ENCODE assay signal across 17 cellular contexts in genomic region chr16:84605339-84605848, GRCh38. TPM values are rescaled to one million over a fixed set of nuclear protein-coding genes. Genes with fewer than 3 reads are reported as not detected.
A peak's percentile ranks its signal among the peaks of the same experiment; 100 is the strongest.
DNase-seq lines count a peak whose midpoint lies in the region; ATAC-seq, FAIRE-seq and TF ChIP-seq lines count a peak whose summit lies in the region.
"Had no signal": no experiment of that assay in that cellular context is flagged by ENCODE, and none has a peak within 500 bp of the region (broad histone marks: within the 10 kb centered on the region; RNA-seq: fewer than 3 reads in every experiment).

No MANE protein-coding gene starts in this region.

- SMC1A ChIA-PET in GM12878 (lab: Charles Lee; ENCODE audit: uncharacterized antibody, unreplicated experiment): interaction anchor here (0.5 to 13.9 kb wide), 8 partner anchors 8 to 952 kb away, joined by 3 to 229 read pairs (median 4); partner anchors contain the start of gene COTL1

- TF ChIP-seq CTCF in GM12878 (IDR thresholded peaks at IDR 0.05 in 2 of 3, conservative IDR thresholded peaks at IDR 0.05 in 1 of 3; ENCODE audit: control insufficient read depth in 2 of 3, extremely low read depth in 1 of 3, insufficient read depth in 1 of 3, low read depth in 3 of 3, low read length in 3 of 3): no peak

- TF ChIP-seq EP300 in GM12878 (IDR thresholded peaks at IDR 0.05; ENCODE audit: borderline replicate concordance in 1 of 2, control insufficient read depth in 1 of 2, low read depth in 2 of 2, low read length in 2 of 2): no peak

- no peak overlapping the region for H3K23ac ChIP-seq in trophoblast cell (ENCODE audit: low read length)

- no peak for TF ChIP-seq POLR2A in GM12878 (IDR thresholded peaks at IDR 0.05; ENCODE audit: low read depth, low read length)

- no peak overlapping the region for H4K91ac ChIP-seq in trophoblast cell (ENCODE audit: low read depth, low read length)

- 73% methylated on average over 6 of the region's 6 CpGs for WGBS in GM12878 (ENCODE audit: insufficient coverage, insufficient replicate concordance, low lambda C conversion rate, missing lambda C conversion rate)
- no CpG with 5 or more reads among the region's 6 CpGs for WGBS in trophoblast cell (ENCODE audit: extremely low coverage, insufficient coverage, insufficient read length)

- H3K27me3 ChIP-seq in GM12878 (replicated peaks in 1 of 2; ENCODE audit: control insufficient read depth in 2 of 2, insufficient read depth in 2 of 2, low read length in 1 of 2): no peaks in the 10 kb centered on the region
- H3K27me3 ChIP-seq in trophoblast cell (ENCODE audit: insufficient read depth, low read length): no peaks in the 10 kb centered on the region

- 0 out of 2 replicates have a peak overlapping the region, but pooled peaks have one; percentile 60 for H3K4me3 ChIP-seq in GM12878
- H3K4me3 ChIP-seq in trophoblast cell (ENCODE audit: low read depth, low read length): no peak overlapping the region
- H3K4me3 ChIP-seq: A549 had no signal

- no peaks in the 10 kb centered on the region for H3K79me1 ChIP-seq in trophoblast cell (ENCODE audit: low read length)

- H3K9ac ChIP-seq in GM12878 (ENCODE audit: control insufficient read depth, insufficient read depth, low read length): no peak overlapping the region
- no peak overlapping the region for H3K9ac ChIP-seq in trophoblast cell (ENCODE audit: low read length)

- H2AFZ ChIP-seq in GM12878 (ENCODE audit: control insufficient read depth, low read depth, low read length): no peak overlapping the region
- H2AFZ ChIP-seq in trophoblast cell (ENCODE audit: insufficient read depth, low read length, poor library complexity): no peak overlapping the region

- H3K4ac ChIP-seq in trophoblast cell (ENCODE audit: low read depth, low read length): peak overlapping the region; percentile 17

- POLR2A ChIA-PET in GM12878 (lab: Charles Lee): interaction anchor here (0.9 to 16.2 kb wide), 3 partner anchors 8 to 11 kb away, joined by 3 to 214 read pairs (median 12); partner anchors contain the start of gene COTL1

- in situ Hi-C loops in GM12878 (cut with MboI): loop anchor here (10.0 to 25.0 kb wide), 2 partner anchors 651 to 957 kb away; partner anchors contain the start of gene OSGIN1

- no peaks in the 10 kb centered on the region for H4K20me1 ChIP-seq in GM12878 (ENCODE audit: control insufficient read depth, insufficient read depth)

- no peak for FAIRE-seq in GM12878 (lab: Jason Lieb, UNC)
- FAIRE-seq: A549, frontal cortex had no signal

- H3K18ac ChIP-seq in trophoblast cell (ENCODE audit: low read length): peak overlapping the region; percentile 71

- H2BK120ac ChIP-seq in trophoblast cell (ENCODE audit: insufficient read depth, low read length, poor library complexity): no peak overlapping the region

- H2BK12ac ChIP-seq in trophoblast cell (ENCODE audit: low read length): no peak overlapping the region

- H3K27me3 Mint-ChIP-seq in activated CD4-positive, alpha-beta T cell treated with anti-CD3 and anti-CD28 coated beads, Interleukin-2, amount 10 ng/mL, durations not matched to agents 24 days and 14 days: no peaks in the 10 kb centered on the region
- H3K27me3 Mint-ChIP-seq: activated naive CD4-positive, alpha-beta T cell treated with anti-CD3 and anti-CD28 coated beads, Interleukin-2, amount 50 U/mL, for 24 hours had no signal

- no peak for TF ChIP-seq RAD21 in GM12878 (IDR thresholded peaks at IDR 0.05; ENCODE audit: insufficient read depth, low read depth, low read length)

- H3K36me3 ChIP-seq in GM12878 (ENCODE audit: control insufficient read depth in 2 of 2, insufficient read depth in 2 of 2, low read length in 1 of 2): peaks cover 2 to 10% of the 10 kb centered on the region in 2 experiments; a peak in 3 of 4 replicates
- peaks cover 21% of the 10 kb centered on the region in 2 experiments for H3K36me3 ChIP-seq in trophoblast cell (ENCODE audit: control insufficient read depth in 1 of 2, insufficient read depth in 2 of 2, low read length in 2 of 2)

- peak overlapping the region; percentile 92 for H3K27ac Mint-ChIP-seq in activated CD4-positive, alpha-beta T cell treated with anti-CD3 and anti-CD28 coated beads, Interleukin-2, amount 10 ng/mL, durations not matched to agents 24 days and 14 days

- CTCF ChIA-PET in GM12878 (lab: Yijun Ruan, JAX): interaction anchor here (1.5 kb wide), 2 partner anchors 11 to 121 kb away, joined by 5 to 6 read pairs; no protein-coding TSS in a partner anchor

- no peak overlapping the region for H2AK5ac ChIP-seq in trophoblast cell (ENCODE audit: low read length)

- DNase-seq in activated CD4-positive, alpha-beta T cell treated with anti-CD3 and anti-CD28 coated beads, Interleukin-2, amount 10 ng/mL, durations not matched to agents 24 days and 14 days: no peak
- DNase-seq in activated CD4-positive, alpha-beta T cell treated with anti-CD3 and anti-CD28 coated beads for 1 hour: no peak
- DNase-seq in M059J (ENCODE audit: low read depth) (peak; percentile 39), GM12878 (ENCODE audit: low read depth, low spot score) (no peak), trophoblast cell (no peak)
- DNase-seq: Calu3; mammary epithelial cell; NCI-H1694 treated with DMSO at 0.1 percent for 48 hours; NCI-H526 treated with DMSO at 0.1 percent for 48 hours; occipital lobe; stimulated activated naive CD4-positive, alpha-beta T cell had no signal

- no peaks in the 10 kb centered on the region for H3K9me3 Mint-ChIP-seq in activated CD4-positive, alpha-beta T cell treated with anti-CD3 and anti-CD28 coated beads, Interleukin-2, amount 10 ng/mL, durations not matched to agents 24 days and 14 days
- H3K9me3 Mint-ChIP-seq: activated naive CD4-positive, alpha-beta T cell treated with anti-CD3 and anti-CD28 coated beads, Interleukin-2, amount 50 U/mL, for 24 hours had no signal

- H3K9me3 ChIP-seq in GM12878 (replicated peaks; ENCODE audit: control insufficient read depth, insufficient read depth, low read length) (peaks cover 4% of the 10 kb centered on the region; the same call in 2 of the 3 replicates), trophoblast cell (ENCODE audit: insufficient read depth, low read depth, low read length) (peaks cover 8% of the 10 kb centered on the region)

- H3K4me2 ChIP-seq in GM12878 (ENCODE audit: control insufficient read depth, insufficient read depth) (peak overlapping the region; percentile 92), trophoblast cell (ENCODE audit: low read length) (no peak overlapping the region)

- RAD21 ChIA-PET in GM12878 (lab: Charles Lee; ENCODE audit: unreplicated experiment): interaction anchor here (2.9 to 13.6 kb wide), 4 partner anchors 8 to 91 kb away, joined by 11 to 224 read pairs (median 50); partner anchors contain the start of gene COTL1

- H4K8ac ChIP-seq in trophoblast cell (ENCODE audit: low read depth, low read length): no peak overlapping the region

- peak overlapping the region; percentile 42 for H3K4me3 Mint-ChIP-seq in activated CD4-positive, alpha-beta T cell treated with anti-CD3 and anti-CD28 coated beads, Interleukin-2, amount 10 ng/mL, durations not matched to agents 24 days and 14 days
- H3K4me3 Mint-ChIP-seq: activated naive CD4-positive, alpha-beta T cell treated with anti-CD3 and anti-CD28 coated beads, Interleukin-2, amount 50 U/mL, for 24 hours had no signal

- no peak overlapping the region for H2BK5ac ChIP-seq in trophoblast cell (ENCODE audit: low read depth, low read length, poor library complexity)

- H3K14ac ChIP-seq in trophoblast cell (ENCODE audit: low read length): no peak overlapping the region

- intact Hi-C loops in activated CD4-positive, alpha-beta T cell treated with anti-CD3 and anti-CD28 coated beads, Interleukin-2, amount 10 ng/mL, durations not matched to agents 24 days and 14 days (cut with micrococcal nuclease): no loop called here
- intact Hi-C loops in GM12878 (cut with micrococcal nuclease; ENCODE audit: unreplicated experiment): no loop called here

- peaks cover 67% of the 10 kb centered on the region for H3K36me3 Mint-ChIP-seq in activated CD4-positive, alpha-beta T cell treated with anti-CD3 and anti-CD28 coated beads, Interleukin-2, amount 10 ng/mL, durations not matched to agents 24 days and 14 days (ENCODE audit: low read depth)

- H3K79me2 ChIP-seq in GM12878 (ENCODE audit: control insufficient read depth, insufficient read depth, low read length): peaks cover 92% of the 10 kb centered on the region
- no peaks in the 10 kb centered on the region for H3K79me2 ChIP-seq in trophoblast cell (ENCODE audit: control insufficient read depth, insufficient read depth, low read length, poor library complexity)

- H3K27ac ChIP-seq in GM12878 (ENCODE audit: control insufficient read depth, insufficient read depth) (peak overlapping the region; percentile 80), trophoblast cell (ENCODE audit: low read depth, low read length) (no peak overlapping the region)

- H3K4me1 ChIP-seq in GM12878 (ENCODE audit: control insufficient read depth, insufficient read depth, low read length) (peaks cover 76% of the 10 kb centered on the region), trophoblast cell (ENCODE audit: control insufficient read depth in 1 of 2, insufficient read depth in 2 of 2, low read length in 2 of 2) (peaks cover 3 to 6% of the 10 kb centered on the region in 2 experiments)

- peaks cover 84% of the 10 kb centered on the region for H3K4me1 Mint-ChIP-seq in activated CD4-positive, alpha-beta T cell treated with anti-CD3 and anti-CD28 coated beads, Interleukin-2, amount 10 ng/mL, durations not matched to agents 24 days and 14 days

- BruUV-seq in GM12878 (replicated peaks; lab: Mats Ljungman, UMichigan): no TSS peak

- no peak overlapping the region for H4K12ac ChIP-seq in trophoblast cell (ENCODE audit: low read depth, low read length)

- ATAC-seq in GM12878 (no peak), HG03045 (IDR thresholded peaks at IDR 0.05; ENCODE audit: unreplicated experiment) (no peak), HG03378 (IDR thresholded peaks at IDR 0.05; ENCODE audit: unreplicated experiment) (no peak), GM18858 (IDR thresholded peaks at IDR 0.05; ENCODE audit: unreplicated experiment) (no peak)
- ATAC-seq: A549 had no signal

RNA-seq across cellular contexts. Expression of gene COTL1, which starts 12.5 kb away (rescaled TPM):
- 470 and 474 TPM in 2 replicates for total RNA-seq in activated CD4-positive, alpha-beta T cell treated with anti-CD3 and anti-CD28 coated beads, Interleukin-2, amount 10 ng/mL, durations not matched to agents 24 days and 14 days
- total RNA-seq in M059J (2014; rRNA removed; shearing (Covaris generic)): 270 and 331 TPM in 2 replicates
- 94.3 and 106 TPM in 2 replicates for total RNA-seq in GM12878 (2013; cell fraction: nucleolus; rRNA removed)
- total RNA-seq in GM12878 (2014; rRNA removed) (417 and 464 TPM in 2 replicates), GM12878 (2014; rRNA removed; fragmentation: Illumina TruSeq; extraction: Trizol) (241 and 279 TPM in 2 replicates), GM12878 (2021) (675 and 688 TPM in 2 replicates)
- 255 TPM for polyA plus RNA-seq in GM12878 (2011; ENCODE audit: low read depth)
- polyA plus RNA-seq in GM12878 (2011; rRNA removed) (136 and 205 TPM in 2 replicates), GM12878 (2014; fragmentation: Illumina TruSeq; extraction: Trizol) (257 and 493 TPM in 2 replicates), GM12878 (2014; fragmentation: Nextera tagmentation; extraction: Ambion mirVana) (100 to 1,000 TPM; 140 to 235 TPM), GM12878 (2014; rRNA removed) (382 and 423 TPM in 2 replicates), GM12878 (2016; fragmentation: Nextera tagmentation; extraction: Ambion mirVana) (100 to 1,000 TPM; 146 to 894 TPM)
- 261 and 288 TPM in 2 replicates for polyA plus RNA-seq in GM12878 (2011; cell fraction: cytosol; rRNA removed)
- polyA plus RNA-seq in GM12878 (2011; cell fraction: nucleus; rRNA removed): 174 and 206 TPM in 2 replicates
- 331 and 436 TPM in 2 replicates for polyA plus RNA-seq in GM12878 (2012)
- polyA minus RNA-seq in GM12878 (2011; rRNA and poly(A)+ RNA removed): 103 and 174 TPM in 2 replicates
- polyA minus RNA-seq in GM12878 (2011; cell fraction: cytosol; rRNA and poly(A)+ RNA removed): 77.1 and 81.1 TPM in 2 replicates
- polyA minus RNA-seq in GM12878 (2011; cell fraction: nucleus; rRNA and poly(A)+ RNA removed): 78.5 and 132 TPM in 2 replicates
- polyA plus RNA-seq in trophoblast cell (2013): 194 and 199 TPM in 2 replicates

RNA-seq across cellular contexts. Expression of gene KLHL36, which starts 42.9 kb away (rescaled TPM):
- 36.7 and 36.9 TPM in 2 replicates for total RNA-seq in activated CD4-positive, alpha-beta T cell treated with anti-CD3 and anti-CD28 coated beads, Interleukin-2, amount 10 ng/mL, durations not matched to agents 24 days and 14 days
- total RNA-seq in M059J (2014; rRNA removed; shearing (Covaris generic)): 23.5 and 39.6 TPM in 2 replicates
- 89.6 and 93.8 TPM in 2 replicates for total RNA-seq in GM12878 (2013; cell fraction: nucleolus; rRNA removed)
- 36.4 and 38.2 TPM in 2 replicates for total RNA-seq in GM12878 (2014; rRNA removed)
- 16.2 and 16.7 TPM in 2 replicates for total RNA-seq in GM12878 (2014; rRNA removed; fragmentation: Illumina TruSeq; extraction: Trizol)
- total RNA-seq in GM12878 (2021): 45.3 and 45.4 TPM in 2 replicates
- polyA plus RNA-seq in GM12878 (2011; ENCODE audit: low read depth): 12.7 TPM
- polyA plus RNA-seq in GM12878 (2011; rRNA removed): 19.6 and 26.4 TPM in 2 replicates
- 30.1 and 37.2 TPM in 2 replicates for polyA plus RNA-seq in GM12878 (2011; cell fraction: cytosol; rRNA removed)
- polyA plus RNA-seq in GM12878 (2011; cell fraction: nucleus; rRNA removed): 76.3 and 77.8 TPM in 2 replicates
- 28.5 and 29.3 TPM in 2 replicates for polyA plus RNA-seq in GM12878 (2012)
- polyA plus RNA-seq in GM12878 (2014; fragmentation: Illumina TruSeq; extraction: Trizol): 14.1 and 14.3 TPM in 2 replicates
- 1 to 10 TPM; 2.6 to 2.7 TPM for polyA plus RNA-seq in GM12878 (2014; fragmentation: Nextera tagmentation; extraction: Ambion mirVana)
- 35.0 and 37.5 TPM in 2 replicates for polyA plus RNA-seq in GM12878 (2014; rRNA removed)
- polyA plus RNA-seq in GM12878 (2016; fragmentation: Nextera tagmentation; extraction: Ambion mirVana): 10 to 100 TPM; 12.9 to 16.8 TPM
- polyA minus RNA-seq in GM12878 (2011; rRNA and poly(A)+ RNA removed): 40.7 and 65.6 TPM in 2 replicates
- polyA minus RNA-seq in GM12878 (2011; cell fraction: cytosol; rRNA and poly(A)+ RNA removed): 17.5 and 25.8 TPM in 2 replicates
- 26.0 and 37.4 TPM in 2 replicates for polyA minus RNA-seq in GM12878 (2011; cell fraction: nucleus; rRNA and poly(A)+ RNA removed)
- polyA plus RNA-seq in trophoblast cell (2013): 17.4 and 17.6 TPM in 2 replicates
